ENCODE assay signal across 8 cellular contexts in the genomic region with DNA sequence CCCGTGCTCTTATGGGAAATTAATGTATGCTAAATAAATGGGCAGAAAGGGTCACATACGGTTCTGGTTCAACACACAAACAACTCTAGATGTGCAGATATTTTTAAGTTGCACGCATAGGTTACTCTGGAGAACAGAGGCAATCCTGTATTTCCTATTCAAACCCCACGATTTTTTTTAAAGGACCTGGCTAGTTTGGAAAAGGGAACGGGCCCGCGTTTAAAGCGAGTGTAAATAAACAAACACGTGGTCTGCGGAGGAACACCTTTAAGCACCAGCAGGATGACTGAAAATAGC. TPM values are rescaled to one million over a fixed set of nuclear protein-coding genes. Genes with fewer than 3 reads are reported as not detected.
DNase-seq lines count a peak whose midpoint lies in the region; ATAC-seq, FAIRE-seq and TF ChIP-seq lines count a peak whose summit lies in the region.

No MANE protein-coding gene starts in this region.

- POLR2A ChIA-PET in AG04450 (lab: Yijun Ruan, JAX) = interaction anchor here (0.6 kb wide), 1 partner anchor 703 kb away, joined by 6 read pairs; no protein-coding TSS in a partner anchor

- H3K36me3 ChIP-seq in HUES48 (ENCODE audit: control insufficient read depth, insufficient read depth, low read length) (peaks cover 44% of the 10 kb centered on the region), body of pancreas (replicated peaks in 1 of 2; ENCODE audit: insufficient read depth in 1 of 2, low read depth in 2 of 2) (peaks cover 4 to 12% of the 10 kb centered on the region in 2 donors)

- intact Hi-C loops in body of pancreas (cut with DNase I) = no loop called here

- H3K9me3 Mint-ChIP-seq in mesothelial cell of epicardium = no peaks in the 10 kb centered on the region

- H3K9ac ChIP-seq in HUES48 (ENCODE audit: low read depth, low read length) = peak overlapping the region; percentile 89

- H3K27me3 Mint-ChIP-seq in mesothelial cell of epicardium (ENCODE audit: low read depth) = no peaks in the 10 kb centered on the region

- CTCF ChIA-PET in AG04450 (lab: Charles Lee) = interaction anchor here (4.4 kb wide), 1 partner anchor 598 kb away, joined by 22 read pairs; no protein-coding TSS in a partner anchor

- H3K4me3 Mint-ChIP-seq in mesothelial cell of epicardium = peak overlapping the region; percentile 97

- WGBS in body of pancreas, 2 donors = 0 to 1% methylated on average over 10 of the region's 10 CpGs

- no peak for TF ChIP-seq POLR2A in body of pancreas (IDR thresholded peaks at IDR 0.05)
- TF ChIP-seq POLR2A in GM12892 (IDR thresholded peaks at IDR 0.05; ENCODE audit: low read depth, low read length) = no peak

- peaks cover 22% of the 10 kb centered on the region for H3K4me1 Mint-ChIP-seq in mesothelial cell of epicardium

- peak overlapping the region; percentile 99 for H3K27ac Mint-ChIP-seq in mesothelial cell of epicardium

- ATAC-seq in GM19452 (IDR thresholded peaks at IDR 0.05; ENCODE audit: unreplicated experiment) (peak; percentile 5), body of pancreas (no peak)

- H3K9me3 ChIP-seq in AG04450 (ENCODE audit: control insufficient read depth, insufficient read depth, low read length) (no peaks in the 10 kb centered on the region), HUES48 (ENCODE audit: control insufficient read depth, insufficient read depth, low read length) (no peaks in the 10 kb centered on the region), body of pancreas (no peaks in the 10 kb centered on the region)

- DNase-seq in AG04450 (ENCODE audit: low read depth, low spot score) = no peak
- no peak for DNase-seq in body of pancreas
- DNase-seq in mesothelial cell of epicardium (ENCODE audit: low spot score in 2 of 2, unreplicated experiment in 2 of 2) = no peak
- no peak for DNase-seq in GM12892 (ENCODE audit: insufficient read length)
- no peak for DNase-seq in RCC 7860 (ENCODE audit: low spot score)
- no peak for DNase-seq in NCI-H1417 (lab: John Stamatoyannopoulos, UW)

- H3K36me3 Mint-ChIP-seq in mesothelial cell of epicardium = peaks cover 21% of the 10 kb centered on the region

- TF ChIP-seq CTCF in AG04450 (IDR thresholded peaks at IDR 0.05; ENCODE audit: low read depth, low read length) = no peak
- TF ChIP-seq CTCF in body of pancreas (IDR thresholded peaks at IDR 0.05) = no peak
- TF ChIP-seq CTCF in mesothelial cell of epicardium (IDR thresholded peaks at IDR 0.05; ENCODE audit: unreplicated experiment) = no peak

- no peak for FAIRE-seq in GM12892 (lab: Jason Lieb, UNC)
- no peak for FAIRE-seq in RCC 7860 (lab: Jason Lieb, UNC)

- peaks cover 9% of the 10 kb centered on the region for H3K4me1 ChIP-seq in HUES48 (ENCODE audit: control insufficient read depth, insufficient read depth, low read length)
- H3K4me1 ChIP-seq in body of pancreas = peaks cover 21% of the 10 kb centered on the region

- H3K4me3 ChIP-seq in AG04450 (ENCODE audit: low read depth, low read length) (peak overlapping the region; percentile 88), HUES48 (ENCODE audit: low read depth, low read length) (peak overlapping the region; percentile 91), body of pancreas (peak overlapping the region; percentile 15 to 58)

- peak overlapping the region; percentile 91 for H3K27ac ChIP-seq in AG04450 (ENCODE audit: low read depth, low read length)
- peak overlapping the region; percentile 99 for H3K27ac ChIP-seq in HUES48 (ENCODE audit: low read depth, low read length)
- peak overlapping the region; percentile 56 to 85 (median 71) for H3K27ac ChIP-seq in body of pancreas

- H3K27me3 ChIP-seq in AG04450 (ENCODE audit: control insufficient read depth, insufficient read depth, low read length) (no peaks in the 10 kb centered on the region), HUES48 (ENCODE audit: control insufficient read depth, insufficient read depth, low read length) (no peaks in the 10 kb centered on the region), body of pancreas (no peaks in the 10 kb centered on the region)

RNA-seq across cellular contexts. Expression of a gene that starts 0.6 kb away (rescaled TPM):
- 8.1 and 10.3 TPM in 2 replicates for polyA plus RNA-seq in AG04450 (2011; rRNA removed)
- polyA minus RNA-seq in AG04450 (2011; rRNA and poly(A)+ RNA removed) = 5.7 and 7.5 TPM in 2 replicates
- total RNA-seq in body of pancreas = 10 to 100 TPM in 1 of 2 donors, 1 to 10 TPM in 1; 9.2 to 18.9 TPM
- total RNA-seq in mesothelial cell of epicardium = 36.4 to 39.4 TPM (median 39.2 TPM) in 3 replicates
- 27.2 TPM for polyA plus RNA-seq in GM12892 (2012; ENCODE audit: missing spikeins)

RNA-seq across cellular contexts. Expression of a gene that starts 0.7 kb away (rescaled TPM):
- polyA plus RNA-seq in AG04450 (2011; rRNA removed) = 12.4 and 16.0 TPM in 2 replicates
- 5.9 and 8.3 TPM in 2 replicates for polyA minus RNA-seq in AG04450 (2011; rRNA and poly(A)+ RNA removed)
- total RNA-seq in body of pancreas = 10 to 100 TPM; 12.5 to 13.5 TPM
- total RNA-seq in mesothelial cell of epicardium = 16.6 to 18.9 TPM (median 16.6 TPM) in 3 replicates
- 28.6 TPM for polyA plus RNA-seq in GM12892 (2012; ENCODE audit: missing spikeins)

RNA-seq across cellular contexts. Expression of a gene that starts 19.2 kb away (rescaled TPM):
- not detected in 2 replicates for polyA plus RNA-seq in AG04450 (2011; rRNA removed)
- not detected in 2 replicates for polyA minus RNA-seq in AG04450 (2011; rRNA and poly(A)+ RNA removed)
- total RNA-seq in body of pancreas = not detected
- total RNA-seq in mesothelial cell of epicardium = not detected in 3 replicates
- polyA plus RNA-seq in GM12892 (2012; ENCODE audit: missing spikeins) = not detected

RNA-seq across cellular contexts. Expression of a gene that starts 50.6 kb away (rescaled TPM):
- 2.2 and 2.6 TPM in 2 replicates for polyA plus RNA-seq in AG04450 (2011; rRNA removed)
- polyA minus RNA-seq in AG04450 (2011; rRNA and poly(A)+ RNA removed) = 2.3 and 3.5 TPM in 2 replicates
- total RNA-seq in body of pancreas (10 to 100 TPM; 10.5 to 13.5 TPM), mesothelial cell of epicardium (12.9 to 14.0 TPM (median 12.9 TPM) in 3 replicates)
- 1.4 TPM for polyA plus RNA-seq in GM12892 (2012; ENCODE audit: missing spikeins)

Comparison
In these comparisons a context has a peak if more than half of its experiments do, and no peak if none do; other contexts are left out.
1. H3K4me3 ChIP-seq: peak in every context shown above with its lines; median percentile 91 in HUES48; 88 in AG04450; 36 in body of pancreas.